1 cellular context compared by ENCODE assay signal in the genomic region with DNA sequence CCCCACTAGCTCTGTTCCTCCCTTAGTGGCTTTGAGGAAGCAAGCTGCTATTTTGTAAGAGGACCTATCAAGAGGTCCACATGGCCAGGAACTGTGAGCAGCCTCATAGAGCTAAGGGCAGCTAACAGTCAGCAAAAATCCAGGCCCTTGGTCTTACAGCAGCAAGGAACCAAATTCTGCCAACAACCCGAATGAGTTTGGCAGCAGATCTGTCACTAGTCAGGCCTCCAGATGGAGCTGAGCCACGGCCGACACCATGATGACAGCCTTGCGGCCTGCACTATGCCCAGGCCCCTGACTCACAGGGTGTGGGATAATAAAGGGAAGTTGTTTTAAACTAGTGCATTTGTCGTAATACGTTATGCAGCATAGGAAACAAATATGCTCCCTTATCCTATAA.
TF ChIP-seq lines count a peak whose summit lies in the region.

No MANE protein-coding gene starts in this region.

TF ChIP-seq in liver, 16 proteins besides CTCF, POLR2A, EP300 and RAD21 (continued from another document):
- TF ChIP-seq, protein P1, sequence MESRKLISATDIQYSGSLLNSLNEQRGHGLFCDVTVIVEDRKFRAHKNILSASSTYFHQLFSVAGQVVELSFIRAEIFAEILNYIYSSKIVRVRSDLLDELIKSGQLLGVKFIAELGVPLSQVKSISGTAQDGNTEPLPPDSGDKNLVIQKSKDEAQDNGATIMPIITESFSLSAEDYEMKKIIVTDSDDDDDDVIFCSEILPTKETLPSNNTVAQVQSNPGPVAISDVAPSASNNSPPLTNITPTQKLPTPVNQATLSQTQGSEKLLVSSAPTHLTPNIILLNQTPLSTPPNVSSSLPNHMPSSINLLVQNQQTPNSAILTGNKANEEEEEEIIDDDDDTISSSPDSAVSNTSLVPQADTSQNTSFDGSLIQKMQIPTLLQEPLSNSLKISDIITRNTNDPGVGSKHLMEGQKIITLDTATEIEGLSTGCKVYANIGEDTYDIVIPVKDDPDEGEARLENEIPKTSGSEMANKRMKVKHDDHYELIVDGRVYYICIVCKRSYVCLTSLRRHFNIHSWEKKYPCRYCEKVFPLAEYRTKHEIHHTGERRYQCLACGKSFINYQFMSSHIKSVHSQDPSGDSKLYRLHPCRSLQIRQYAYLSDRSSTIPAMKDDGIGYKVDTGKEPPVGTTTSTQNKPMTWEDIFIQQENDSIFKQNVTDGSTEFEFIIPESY (IDR thresholded peaks at IDR 0.05) = no peak
- TF ChIP-seq TAF1 (conservative IDR thresholded peaks at IDR 0.05) = no peak
